Comparison of ENCODE assay signal across 1 cellular context in genomic region chr22:31661851-31662667, GRCh38.
TF ChIP-seq lines count a peak whose summit lies in the region.

Gene PISD (minus strand): TSS chr22:31662215. CDS start chr22:31662208, 7 bp downstream.

TF ChIP-seq in HepG2, 621 proteins besides CTCF, POLR2A, EP300 and RAD21 (continued from another document and continues in another):
- TF ChIP-seq ELK4 (CRISPR knock-in tag; IDR thresholded peaks at IDR 0.05; ENCODE audit: borderline replicate concordance) = no peak
- no peak for TF ChIP-seq IRF1 (CRISPR knock-in tag; IDR thresholded peaks at IDR 0.05; ENCODE audit: low read depth)
- no peak for TF ChIP-seq SNAPC4 (CRISPR knock-in tag; IDR thresholded peaks at IDR 0.05)
- TF ChIP-seq IRF2 (CRISPR knock-in tag; IDR thresholded peaks at IDR 0.05) = peak; percentile 71
- TF ChIP-seq ZNF383 (CRISPR knock-in tag; IDR thresholded peaks at IDR 0.05; ENCODE audit: borderline replicate concordance) = no peak
- TF ChIP-seq ZNF724P (CRISPR knock-in tag; IDR thresholded peaks at IDR 0.05; ENCODE audit: borderline replicate concordance) = peak; percentile 76; the same call in 1 of the 2 replicates
- TF ChIP-seq ZNF460 (CRISPR knock-in tag; IDR thresholded peaks at IDR 0.05; ENCODE audit: borderline replicate concordance) = no peak
- no peak for TF ChIP-seq NR2F2 (IDR thresholded peaks at IDR 0.05; ENCODE audit: borderline replicate concordance, low read depth)
- no peak for TF ChIP-seq ZNF740 (CRISPR knock-in tag; IDR thresholded peaks at IDR 0.05)
- TF ChIP-seq NPAS2 (CRISPR knock-in tag; IDR thresholded peaks at IDR 0.05; ENCODE audit: borderline replicate concordance) = no peak
- TF ChIP-seq IRX3 (CRISPR knock-in tag; IDR thresholded peaks at IDR 0.05; ENCODE audit: borderline replicate concordance, low read depth) = no peak
- 0 out of 2 replicates have a peak, but pooled peaks have one; percentile 42 for TF ChIP-seq ZNF543 (CRISPR knock-in tag; IDR thresholded peaks at IDR 0.05)
- peak; percentile 68; the same call in 1 of the 2 replicates for TF ChIP-seq HOXA5 (CRISPR knock-in tag; IDR thresholded peaks at IDR 0.05)
- TF ChIP-seq ARHGAP35 (CRISPR knock-in tag; IDR thresholded peaks at IDR 0.05; ENCODE audit: borderline replicate concordance) = peak; percentile 70; the same call in 1 of the 2 replicates
- TF ChIP-seq ZFY (CRISPR knock-in tag; IDR thresholded peaks at IDR 0.05) = peak; percentile 49; the same call in 1 of the 2 replicates
- 0 out of 2 replicates have a peak, but pooled peaks have one; percentile 30 for TF ChIP-seq ZNF564 (CRISPR knock-in tag; IDR thresholded peaks at IDR 0.05)
- TF ChIP-seq DNMT1 (CRISPR knock-in tag; IDR thresholded peaks at IDR 0.05) = no peak; the same call in 1 of the 2 replicates
- TF ChIP-seq ZNF224 (CRISPR knock-in tag; IDR thresholded peaks at IDR 0.05) = 0 out of 2 replicates have a peak, but pooled peaks have one; percentile 74
- TF ChIP-seq ZNF18 (CRISPR knock-in tag; IDR thresholded peaks at IDR 0.05; ENCODE audit: insufficient replicate concordance) = peak; percentile 35
- TF ChIP-seq ZNF775 (CRISPR knock-in tag; IDR thresholded peaks at IDR 0.05; ENCODE audit: borderline replicate concordance) = no peak
- TF ChIP-seq STAT5B (CRISPR knock-in tag; IDR thresholded peaks at IDR 0.05) = no peak
- peak; percentile 81; the same call in 1 of the 2 replicates for TF ChIP-seq PITX1 (CRISPR knock-in tag; IDR thresholded peaks at IDR 0.05)
- peak; percentile 81 for TF ChIP-seq ZNF44 (CRISPR knock-in tag; IDR thresholded peaks at IDR 0.05)
- TF ChIP-seq HOXA9 (CRISPR knock-in tag; IDR thresholded peaks at IDR 0.05; ENCODE audit: borderline replicate concordance) = no peak
- TF ChIP-seq SETDB1 (CRISPR knock-in tag; IDR thresholded peaks at IDR 0.05; ENCODE audit: borderline replicate concordance) = no peak
- no peak for TF ChIP-seq PHF21A (CRISPR knock-in tag; IDR thresholded peaks at IDR 0.05)
- TF ChIP-seq MLLT10 (CRISPR knock-in tag; IDR thresholded peaks at IDR 0.05) = no peak
- no peak for TF ChIP-seq ZKSCAN1 (IDR thresholded peaks at IDR 0.05; ENCODE audit: low read length)
- no peak for TF ChIP-seq ZBTB7B (CRISPR knock-in tag; IDR thresholded peaks at IDR 0.05)
- TF ChIP-seq MXI1 (IDR thresholded peaks at IDR 0.05; ENCODE audit: borderline replicate concordance, low read depth, low read length) = peak; percentile 97
- no peak for TF ChIP-seq RFXANK (CRISPR knock-in tag; IDR thresholded peaks at IDR 0.05)
- 0 out of 2 replicates have a peak, but pooled peaks have one; percentile 22 for TF ChIP-seq SMAD3 (CRISPR knock-in tag; IDR thresholded peaks at IDR 0.05)
- TF ChIP-seq GATAD2A (CRISPR knock-in tag; IDR thresholded peaks at IDR 0.05) = peak; percentile 52; the same call in 1 of the 2 replicates
- no peak for TF ChIP-seq SOX13 (IDR thresholded peaks at IDR 0.05)
- TF ChIP-seq SOX13 (CRISPR knock-in tag; conservative IDR thresholded peaks at IDR 0.05 in 1 of 2, IDR thresholded peaks at IDR 0.05 in 1 of 2) = peak in 1 of 2 experiments; percentile 16; a peak in 1 of 4 replicates
- peak; percentile 85 for TF ChIP-seq POGZ (CRISPR knock-in tag; IDR thresholded peaks at IDR 0.05)
- TF ChIP-seq ZSCAN20 (CRISPR knock-in tag; IDR thresholded peaks at IDR 0.05; ENCODE audit: borderline replicate concordance) = no peak
- TF ChIP-seq ZNF282 (IDR thresholded peaks at IDR 0.05; ENCODE audit: partially characterized antibody) = no peak
- TF ChIP-seq SALL2 (CRISPR knock-in tag; IDR thresholded peaks at IDR 0.05) = peak; percentile 74; the same call in 1 of the 2 replicates
- TF ChIP-seq ZSCAN21 (CRISPR knock-in tag; IDR thresholded peaks at IDR 0.05; ENCODE audit: borderline replicate concordance) = peak; percentile 34; the same call in 1 of the 2 replicates
- no peak for TF ChIP-seq RNF219 (CRISPR knock-in tag; IDR thresholded peaks at IDR 0.05)
- no peak for TF ChIP-seq CC2D1A (CRISPR knock-in tag; IDR thresholded peaks at IDR 0.05)
- no peak for TF ChIP-seq MTF1 (CRISPR knock-in tag; IDR thresholded peaks at IDR 0.05)
- peak; percentile 65 for TF ChIP-seq ZFX (CRISPR knock-in tag; IDR thresholded peaks at IDR 0.05; ENCODE audit: low read depth)
- TF ChIP-seq ZFYVE20 (CRISPR knock-in tag; IDR thresholded peaks at IDR 0.05; ENCODE audit: borderline replicate concordance, low read depth) = no peak
- no peak for TF ChIP-seq AKAP8 (CRISPR knock-in tag; IDR thresholded peaks at IDR 0.05)
- no peak for TF ChIP-seq ZBTB37 (CRISPR knock-in tag; IDR thresholded peaks at IDR 0.05)
- TF ChIP-seq ETV6 (CRISPR knock-in tag; conservative IDR thresholded peaks at IDR 0.05) = peak; percentile 65; the same call in 1 of the 2 replicates
- peak; percentile 17; the same call in 1 of the 2 replicates for TF ChIP-seq TFDP2 (CRISPR knock-in tag; IDR thresholded peaks at IDR 0.05)
- no peak for TF ChIP-seq ZNF773 (CRISPR knock-in tag; IDR thresholded peaks at IDR 0.05; ENCODE audit: borderline replicate concordance)
- TF ChIP-seq ATF2 (CRISPR knock-in tag; IDR thresholded peaks at IDR 0.05) = peak; percentile 17; the same call in 1 of the 2 replicates
- TF ChIP-seq SATB2 (CRISPR knock-in tag; IDR thresholded peaks at IDR 0.05) = no peak
- peak; percentile 60 for TF ChIP-seq AGO1 (IDR thresholded peaks at IDR 0.05; ENCODE audit: low read depth, low read length, poor library complexity, severe bottlenecking)
- no peak for TF ChIP-seq CREB3 (CRISPR knock-in tag; IDR thresholded peaks at IDR 0.05)
